Comparison of ENCODE assay signal across 11 cellular contexts in genomic region chr7:23012186-23012585, GRCh38. TPM values are rescaled to one million over a fixed set of nuclear protein-coding genes. Genes with fewer than 3 reads are reported as not detected.
DNase-seq lines count a peak whose midpoint lies in the region; ATAC-seq and TF ChIP-seq lines count a peak whose summit lies in the region.
"Had no signal": no experiment of that assay in that cellular context is flagged by ENCODE, and none has a peak within 500 bp of the region (broad histone marks: within the 10 kb centered on the region; RNA-seq: fewer than 3 reads in every experiment).

No MANE protein-coding gene starts in this region.

- intact Hi-C loops in stomach (cut with DNase I; ENCODE audit: low total_unique reads), result no loop called here

- 67 to 79% (median 70%) methylated on average over 6 of the region's 6 CpGs for WGBS in stomach, 5 donors

- H3K9me3 Mint-ChIP-seq in natural killer cell treated with Interleukin-12 subunit alpha and Interleukin-12 subunit beta and Interleukin-15 and Interleukin-18, amount 100 ng/mL, for 72 hours, result no peaks in the 10 kb centered on the region
- H3K9me3 Mint-ChIP-seq: activated T-helper 1 cell treated with anti-CD3 and anti-CD28 coated beads, Interleukin-12 subunit alpha, Interleukin-12 subunit beta, Interleukin-2, Interleukin-4 antibody, amounts not matched to agents 30 ng/mL and 10 ng/mL and 1 ng/mL, durations not matched to agents 14 hours and 24 hours and 36 hours; effector memory CD8-positive, alpha-beta T cell had no signal

- H3K27ac Mint-ChIP-seq in natural killer cell treated with Interleukin-12 subunit alpha and Interleukin-12 subunit beta and Interleukin-15 and Interleukin-18, amount 100 ng/mL, for 72 hours, result no peak overlapping the region
- H3K27ac Mint-ChIP-seq: activated T-helper 1 cell treated with anti-CD3 and anti-CD28 coated beads, Interleukin-12 subunit alpha, Interleukin-12 subunit beta, Interleukin-2, Interleukin-4 antibody, amounts not matched to agents 30 ng/mL and 10 ng/mL and 1 ng/mL, durations not matched to agents 14 hours and 24 hours and 36 hours; effector memory CD8-positive, alpha-beta T cell had no signal

- no peak for TF ChIP-seq CTCF in foreskin fibroblast (IDR thresholded peaks at IDR 0.05; ENCODE audit: low read depth, low read length)
- no peak for TF ChIP-seq CTCF in stomach (IDR thresholded peaks at IDR 0.05)

- DNase-seq in NCI-H748 (lab: John Stamatoyannopoulos, UW; ENCODE audit: unreplicated experiment) (peak; percentile 6), NCI-H748 treated with DMSO at 0.1 percent for 48 hours (lab: John Stamatoyannopoulos, UW) (no peak), SJCRH30 (no peak), foreskin fibroblast (no peak), stomach (no peak), SIG-M5 (lab: John Stamatoyannopoulos, UW) (no peak)
- no peak for DNase-seq in natural killer cell treated with Interleukin-12 subunit alpha and Interleukin-12 subunit beta and Interleukin-15 and Interleukin-18, amount 100 ng/mL, for 72 hours (ENCODE audit: low spot score)
- DNase-seq: effector memory CD8-positive, alpha-beta T cell had no signal

- no peak for ATAC-seq in natural killer cell treated with Interleukin-12 subunit alpha and Interleukin-12 subunit beta and Interleukin-15 and Interleukin-18, amount 100 ng/mL, for 72 hours
- ATAC-seq in HG03565 (IDR thresholded peaks at IDR 0.05; ENCODE audit: unreplicated experiment), result no peak
- ATAC-seq: effector memory CD8-positive, alpha-beta T cell had no signal

- no peaks in the 10 kb centered on the region for H3K27me3 Mint-ChIP-seq in natural killer cell treated with Interleukin-12 subunit alpha and Interleukin-12 subunit beta and Interleukin-15 and Interleukin-18, amount 100 ng/mL, for 72 hours
- H3K27me3 Mint-ChIP-seq: effector memory CD8-positive, alpha-beta T cell had no signal

- no peaks in the 10 kb centered on the region for H3K36me3 ChIP-seq in SJCRH30
- no peaks in the 10 kb centered on the region for H3K36me3 ChIP-seq in stomach
- H3K36me3 ChIP-seq: left lung had no signal

- no peak for TF ChIP-seq EP300 in stomach (IDR thresholded peaks at IDR 0.05)

- H3K36me3 Mint-ChIP-seq in natural killer cell treated with Interleukin-12 subunit alpha and Interleukin-12 subunit beta and Interleukin-15 and Interleukin-18, amount 100 ng/mL, for 72 hours, result no peaks in the 10 kb centered on the region

- H3K4me3 ChIP-seq in SJCRH30 (peak overlapping the region; percentile 75), foreskin fibroblast (ENCODE audit: low read depth in 1 of 2, low read length in 2 of 2) (peak overlapping the region; percentile 81 to 84), stomach (peak overlapping the region; percentile 74 to 97 (median 89))

- H3K27me3 ChIP-seq in SJCRH30 (no peaks in the 10 kb centered on the region), stomach (peaks cover 0 to 3% (median 0%) of the 10 kb centered on the region in 3 donors)
- H3K27me3 ChIP-seq: left lung had no signal

- no peak overlapping the region for H3K4me3 Mint-ChIP-seq in natural killer cell treated with Interleukin-12 subunit alpha and Interleukin-12 subunit beta and Interleukin-15 and Interleukin-18, amount 100 ng/mL, for 72 hours
- H3K4me3 Mint-ChIP-seq: activated T-helper 1 cell treated with anti-CD3 and anti-CD28 coated beads, Interleukin-12 subunit alpha, Interleukin-12 subunit beta, Interleukin-2, Interleukin-4 antibody, amounts not matched to agents 30 ng/mL and 10 ng/mL and 1 ng/mL, durations not matched to agents 14 hours and 24 hours and 36 hours; effector memory CD8-positive, alpha-beta T cell had no signal

- H3K27ac ChIP-seq in SJCRH30 (no peak overlapping the region), stomach (no peak overlapping the region)

- H3K4me1 Mint-ChIP-seq in natural killer cell treated with Interleukin-12 subunit alpha and Interleukin-12 subunit beta and Interleukin-15 and Interleukin-18, amount 100 ng/mL, for 72 hours (ENCODE audit: low read depth in 2 of 2), result peaks cover 11 to 22% of the 10 kb centered on the region in 2 donors

- TF ChIP-seq POLR2A in stomach (IDR thresholded peaks at IDR 0.05), result no peak

- H3K9me3 ChIP-seq in SJCRH30 (replicated peaks) (no peaks in the 10 kb centered on the region), stomach (no peaks in the 10 kb centered on the region)
- H3K9me3 ChIP-seq: left lung had no signal

- peaks cover 10% of the 10 kb centered on the region for H3K4me1 ChIP-seq in SJCRH30
- peaks cover 7 to 42% (median 25%) of the 10 kb centered on the region in 4 donors for H3K4me1 ChIP-seq in stomach

RNA-seq across cellular contexts. Expression of gene HYCC1, which starts 1.7 kb away (rescaled TPM):
- 72.9 and 82.6 TPM in 2 replicates for total RNA-seq in SJCRH30 (2014; rRNA removed; shearing (Covaris generic))
- total RNA-seq in stomach, result 10 to 100 TPM in 2 of 5 donors, 1 to 10 TPM in 2, under 1 TPM in 1; 0.58 to 32.9 (median 5.4) TPM
- 1 to 10 TPM; 2.6 to 7.7 (median 2.7) TPM for polyA plus RNA-seq in stomach
- 10 to 100 TPM; 47.1 to 67.4 TPM for total RNA-seq in natural killer cell treated with Interleukin-12 subunit alpha and Interleukin-12 subunit beta and Interleukin-15 and Interleukin-18, amount 100 ng/mL, for 72 hours
